In the genomic region with DNA sequence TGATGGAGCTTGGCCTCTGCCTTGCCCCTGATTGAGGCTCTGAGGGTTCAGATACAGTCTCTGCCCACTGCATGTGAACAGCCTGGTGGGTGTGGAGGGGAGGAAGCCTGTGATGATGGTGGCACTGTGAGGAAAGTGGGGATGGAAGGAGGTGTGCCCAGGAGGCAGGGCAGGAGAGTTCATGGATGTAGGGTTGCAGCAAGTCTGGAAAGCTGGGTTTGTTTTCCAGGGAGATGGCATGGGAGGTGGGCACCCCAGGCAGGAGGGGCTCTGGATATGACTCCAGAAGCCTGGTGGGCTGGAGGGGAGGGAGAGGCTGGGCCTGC, we compare ENCODE assay signal across 7 cellular contexts.
"Had no signal": no experiment of that assay in that cellular context is flagged by ENCODE, and none has a peak within 500 bp of the region (broad histone marks: within the 10 kb centered on the region; RNA-seq: fewer than 3 reads in every experiment).

No MANE protein-coding gene starts in this region.

- H3K9me3 Mint-ChIP-seq: neural progenitor cell; stimulated activated naive B cell treated with anti-CD40 and anti-IgM and Interleukin-4, amounts not matched to agents 10 μg/mL and 1 μg/mL and 100 μg/mL, for 72 hours had no signal

- H3K36me3 ChIP-seq: neural progenitor cell, right atrium auricular region, transverse colon had no signal

- H2AFZ ChIP-seq: neural progenitor cell, parathyroid adenoma had no signal

- H3K27ac ChIP-seq: heart right ventricle, neural progenitor cell, parathyroid adenoma had no signal

- H3K4me3 ChIP-seq: heart right ventricle, neural progenitor cell, right atrium auricular region, transverse colon had no signal

- H3K27ac Mint-ChIP-seq: activated naive CD8-positive, alpha-beta T cell; neural progenitor cell; stimulated activated naive B cell treated with anti-CD40 and anti-IgM and Interleukin-4, amounts not matched to agents 10 μg/mL and 1 μg/mL and 100 μg/mL, for 72 hours had no signal

- H3K9me3 ChIP-seq: heart right ventricle, right atrium auricular region, transverse colon had no signal

- H3K4me2 ChIP-seq: neural progenitor cell had no signal

- H3K36me3 Mint-ChIP-seq: activated naive CD8-positive, alpha-beta T cell; neural progenitor cell had no signal

- H3K4me1 ChIP-seq: neural progenitor cell, parathyroid adenoma had no signal

- H3K27me3 Mint-ChIP-seq: activated naive CD8-positive, alpha-beta T cell; stimulated activated naive B cell treated with anti-CD40 and anti-IgM and Interleukin-4, amounts not matched to agents 10 μg/mL and 1 μg/mL and 100 μg/mL, for 72 hours had no signal

- H3K4me3 Mint-ChIP-seq: activated naive CD8-positive, alpha-beta T cell; neural progenitor cell; stimulated activated naive B cell treated with anti-CD40 and anti-IgM and Interleukin-4, amounts not matched to agents 10 μg/mL and 1 μg/mL and 100 μg/mL, for 72 hours had no signal

- H3K27me3 ChIP-seq: heart right ventricle, neural progenitor cell, right atrium auricular region, transverse colon had no signal

- H3K9ac ChIP-seq: neural progenitor cell, parathyroid adenoma had no signal
